ENCODE assay signal across 19 cellular contexts in the genomic region with DNA sequence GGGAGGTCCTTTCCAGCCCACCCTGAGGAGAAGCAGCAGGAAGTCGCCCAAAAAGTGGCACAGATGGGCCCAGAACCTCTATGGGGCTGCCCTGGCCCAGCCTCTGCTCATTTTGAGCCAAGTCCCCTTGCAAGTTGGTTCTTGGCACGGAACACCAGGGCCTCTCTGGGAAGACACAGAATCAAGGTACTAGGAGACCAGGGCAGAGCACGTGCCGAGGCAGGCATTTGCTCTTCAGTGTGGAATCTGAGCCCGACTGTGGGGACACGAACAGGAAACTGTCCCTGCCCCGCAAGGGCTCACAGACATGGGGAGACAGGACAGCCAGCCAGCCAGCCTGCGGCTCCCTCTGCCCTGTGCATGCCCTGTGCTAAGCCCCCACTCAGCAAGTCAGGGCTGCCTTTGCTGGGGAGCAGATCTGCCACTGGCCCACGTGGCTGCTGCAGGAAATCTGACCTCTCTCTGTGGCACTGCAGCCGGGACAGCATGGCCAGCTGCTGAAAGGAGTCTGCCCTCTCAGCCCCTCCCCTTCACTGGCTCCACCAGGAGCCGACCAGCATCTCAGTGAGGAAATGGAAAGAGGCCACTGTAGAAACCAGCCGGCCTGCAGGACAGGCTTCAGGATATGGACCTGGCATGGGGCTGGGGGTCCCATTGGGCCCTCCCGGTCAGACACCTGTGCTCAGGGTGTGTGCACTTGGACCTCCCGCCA. TPM values are rescaled to one million over a fixed set of nuclear protein-coding genes. Genes with fewer than 3 reads are reported as not detected.
A peak's percentile ranks its signal among the peaks of the same experiment; 100 is the strongest.
DNase-seq lines count a peak whose midpoint lies in the region; ATAC-seq and TF ChIP-seq lines count a peak whose summit lies in the region.
"Had no signal": no experiment of that assay in that cellular context is flagged by ENCODE, and none has a peak within 500 bp of the region (broad histone marks: within the 10 kb centered on the region; RNA-seq: fewer than 3 reads in every experiment).

No MANE protein-coding gene starts in this region.

- no peaks in the 10 kb centered on the region for H3K9me3 Mint-ChIP-seq in MCF 10A (ENCODE audit: unreplicated experiment)
- H3K9me3 Mint-ChIP-seq in neural crest cell: no peaks in the 10 kb centered on the region
- H3K9me3 Mint-ChIP-seq: activated CD4-positive, alpha-beta memory T cell treated with anti-CD3 and anti-CD28 coated beads, Interleukin-2, amount 10 ng/mL, durations not matched to agents 7 days and 5 days; effector memory CD8-positive, alpha-beta T cell had no signal

- DNase-seq in breast epithelium (ENCODE audit: low spot score in 2 of 2): no peak
- DNase-seq in MCF 10A (ENCODE audit: unreplicated experiment): no peak
- DNase-seq in esophagus squamous epithelium (lab: John Stamatoyannopoulos, UW): no peak
- no peak for DNase-seq in neural crest cell (ENCODE audit: low read depth, low spot score)
- no peak for DNase-seq in vagina (ENCODE audit: extremely low spot score in 2 of 2)
- no peak for DNase-seq in GM13976 (ENCODE audit: low spot score)
- DNase-seq in COLO829 (ENCODE audit: low spot score): no peak
- DNase-seq: activated CD4-positive, alpha-beta memory T cell treated with anti-CD3 and anti-CD28 coated beads, Interleukin-2, amount 10 ng/mL, durations not matched to agents 7 days and 5 days; activated effector memory CD4-positive, alpha-beta T cell treated with Interleukin-2 at 50 U/mL for 16 hours; effector memory CD8-positive, alpha-beta T cell; GM23248; islet precursor cell; NCI-H187; stimulated activated naive CD4-positive, alpha-beta T cell had no signal

- no peaks in the 10 kb centered on the region for H3K9me3 ChIP-seq in breast epithelium
- H3K9me3 ChIP-seq in esophagus squamous epithelium: no peaks in the 10 kb centered on the region
- no peaks in the 10 kb centered on the region for H3K9me3 ChIP-seq in vagina
- H3K9me3 ChIP-seq: A549, gastroesophageal sphincter had no signal

- H3K4me1 ChIP-seq in breast epithelium: peaks cover 0 to 11% of the 10 kb centered on the region in 2 donors
- H3K4me1 ChIP-seq in esophagus squamous epithelium: peaks cover 55 to 98% (median 61%) of the 10 kb centered on the region in 3 donors
- peaks cover 63% of the 10 kb centered on the region for H3K4me1 ChIP-seq in vagina

- intact Hi-C loops in breast epithelium (cut with DNase I; ENCODE audit: low total_unique reads): no loop called here
- intact Hi-C loops in MCF 10A (cut with micrococcal nuclease): no loop called here
- intact Hi-C loops in esophagus squamous epithelium (cut with DNase I): no loop called here
- intact Hi-C loops in vagina (cut with DNase I): loop anchor here (10.0 kb wide), 1 partner anchor 257 kb away; no protein-coding TSS in a partner anchor

- CTCF ChIA-PET in MCF 10A (lab: Yijun Ruan, JAX): no interaction called here

- H3K27ac ChIP-seq in breast epithelium (peak overlapping the region; percentile 32 to 40), esophagus squamous epithelium (peak overlapping the region; percentile 9 to 84 (median 82)), vagina (peak overlapping the region; percentile 13)
- H3K27ac ChIP-seq: A549, GM23248, KMS-11 had no signal

- H3K27me3 Mint-ChIP-seq in MCF 10A (ENCODE audit: insufficient read depth, unreplicated experiment) (no peaks in the 10 kb centered on the region), neural crest cell (ENCODE audit: low read depth) (no peaks in the 10 kb centered on the region)

- H3K36me3 Mint-ChIP-seq in MCF 10A (ENCODE audit: insufficient read depth, unreplicated experiment) (no peaks in the 10 kb centered on the region), neural crest cell (ENCODE audit: low read depth) (no peaks in the 10 kb centered on the region)

- ATAC-seq in GM19328 (IDR thresholded peaks at IDR 0.05; ENCODE audit: unreplicated experiment): no peak
- ATAC-seq: A549; effector memory CD8-positive, alpha-beta T cell; gastroesophageal sphincter; sciatic nerve had no signal

- no peaks in the 10 kb centered on the region for H3K4me1 Mint-ChIP-seq in MCF 10A (ENCODE audit: insufficient read depth, unreplicated experiment)
- H3K4me1 Mint-ChIP-seq in neural crest cell: peaks cover 45% of the 10 kb centered on the region

- TF ChIP-seq POLR2A in breast epithelium (IDR thresholded peaks at IDR 0.05) (no peak), esophagus squamous epithelium (IDR thresholded peaks at IDR 0.05) (no peak), vagina (IDR thresholded peaks at IDR 0.05) (no peak)

- H3K36me3 ChIP-seq in breast epithelium: no peaks in the 10 kb centered on the region
- peaks cover 0 to 4% (median 0%) of the 10 kb centered on the region in 3 donors for H3K36me3 ChIP-seq in esophagus squamous epithelium
- H3K36me3 ChIP-seq in vagina: no peaks in the 10 kb centered on the region
- H3K36me3 ChIP-seq: gastroesophageal sphincter had no signal

- no peak for TF ChIP-seq CTCF in breast epithelium (IDR thresholded peaks at IDR 0.05)
- TF ChIP-seq CTCF in MCF 10A (IDR thresholded peaks at IDR 0.05; ENCODE audit: unreplicated experiment): no peak
- no peak for TF ChIP-seq CTCF in esophagus squamous epithelium (IDR thresholded peaks at IDR 0.05)
- TF ChIP-seq CTCF in neural crest cell (conservative IDR thresholded peaks at IDR 0.05): no peak
- no peak for TF ChIP-seq CTCF in vagina (IDR thresholded peaks at IDR 0.05)
- no peak for TF ChIP-seq CTCF in GM13976 (IDR thresholded peaks at IDR 0.05; ENCODE audit: borderline replicate concordance, control extremely low read depth, extremely low read depth, insufficient read depth, missing control alignments)

- in situ Hi-C loops in GM13976 (cut with MboI; ENCODE audit: low sequenced_read_pairs, unreplicated experiment): no loop called here

- H3K4me3 Mint-ChIP-seq in MCF 10A (ENCODE audit: unreplicated experiment) (no peak overlapping the region), neural crest cell (peak overlapping the region; percentile 52)
- H3K4me3 Mint-ChIP-seq: activated CD4-positive, alpha-beta memory T cell treated with anti-CD3 and anti-CD28 coated beads, Interleukin-2, amount 10 ng/mL, durations not matched to agents 7 days and 5 days; effector memory CD8-positive, alpha-beta T cell had no signal

- H3K27me3 ChIP-seq in breast epithelium (no peaks in the 10 kb centered on the region), esophagus squamous epithelium (peaks cover 0 to 27% (median 2%) of the 10 kb centered on the region in 4 donors), vagina (no peaks in the 10 kb centered on the region)

- 37% methylated on average over 5 of the region's 14 CpGs; no CpG with 5 or more reads in 1 of the 2 donors for WGBS in esophagus squamous epithelium, 2 donors

- H3K4me3 ChIP-seq in breast epithelium (no peak overlapping the region), esophagus squamous epithelium (no peak overlapping the region), vagina (no peak overlapping the region)
- H3K4me3 ChIP-seq: A549, gastroesophageal sphincter, GM23248 had no signal

- POLR2A ChIA-PET in MCF 10A (lab: Yijun Ruan, JAX): no interaction called here

- H3K27ac Mint-ChIP-seq in MCF 10A (ENCODE audit: low read depth, unreplicated experiment) (no peak overlapping the region), neural crest cell (ENCODE audit: unreplicated experiment) (peak overlapping the region; percentile 63)
- H3K27ac Mint-ChIP-seq: activated CD4-positive, alpha-beta memory T cell treated with anti-CD3 and anti-CD28 coated beads, Interleukin-2, amount 10 ng/mL, durations not matched to agents 7 days and 5 days; effector memory CD8-positive, alpha-beta T cell had no signal

- BruUV-seq in MCF 10A (replicated peaks; lab: Mats Ljungman, UMichigan): no TSS peak

RNA-seq across cellular contexts. Expression of gene ARHGEF16, which starts 3.6 kb away (rescaled TPM):
- total RNA-seq in breast epithelium (10 to 100 TPM in 2 of 3 donors, under 1 TPM in 1; 0.80 to 16.2 (median 15.1) TPM), MCF 10A (2022) (8.6 and 8.8 TPM in 2 replicates), esophagus squamous epithelium (10 to 100 TPM in 3 of 4 donors, 1 to 10 TPM in 1; 8.4 to 24.6 (median 22.4) TPM), neural crest cell (11.3 and 12.2 TPM in 2 replicates), vagina (6.4 TPM)
- total RNA-seq: activated CD4-positive, alpha-beta memory T cell treated with anti-CD3 and anti-CD28 coated beads, Interleukin-2, amount 10 ng/mL, durations not matched to agents 7 days and 5 days; GM23248 had no signal

Comparison
In these comparisons a context has a peak if more than half of its experiments do, and no peak if none do; other contexts are left out.
1. H3K27ac ChIP-seq: peak in every context shown above with its lines; median percentile 82 in esophagus squamous epithelium; 36 in breast epithelium; 13 in vagina.